In the genomic region with DNA sequence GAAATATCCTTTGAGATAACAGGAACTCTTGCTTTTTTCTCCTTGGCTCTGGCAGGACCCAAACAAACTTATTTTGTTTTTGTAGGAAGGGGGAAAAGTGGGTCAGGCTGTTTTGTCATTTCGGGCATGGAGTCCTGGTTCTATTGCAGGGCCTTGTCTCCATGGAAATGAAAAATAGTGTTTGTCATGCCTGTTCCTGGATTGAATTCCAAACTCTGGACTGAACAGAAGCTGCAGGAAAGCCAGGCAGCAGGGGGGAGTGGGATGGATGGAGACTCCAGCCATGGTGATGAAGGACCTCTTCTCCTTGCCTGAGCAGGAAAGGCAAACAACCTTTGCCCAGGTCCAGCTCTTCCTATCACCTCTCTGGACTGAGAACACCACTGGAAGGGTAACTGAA, we compare ENCODE assay signal across 19 cellular contexts.
DNase-seq lines count a peak whose midpoint lies in the region; ATAC-seq and TF ChIP-seq lines count a peak whose summit lies in the region.
"Had no signal": no experiment of that assay in that cellular context is flagged by ENCODE, and none has a peak within 500 bp of the region (broad histone marks: within the 10 kb centered on the region; RNA-seq: fewer than 3 reads in every experiment).

No MANE protein-coding gene starts in this region.

- no peak overlapping the region for H3K4me3 ChIP-seq in AG10803 (ENCODE audit: low read length)
- H3K4me3 ChIP-seq: GM23338 had no signal

- H3K4me1 Mint-ChIP-seq in activated CD4-positive, alpha-beta memory T cell treated with anti-CD3 and anti-CD28 coated beads for 36 hours (ENCODE audit: low read depth): no peaks in the 10 kb centered on the region
- H3K4me1 Mint-ChIP-seq: B cell had no signal

- CTCF ChIA-PET in activated CD4-positive, alpha-beta memory T cell treated with anti-CD3 and anti-CD28 coated beads for 36 hours (lab: Charles Lee): interaction anchor here (1.2 to 2.5 kb wide), 2 partner anchors 9 to 13 kb away, joined by 4 to 10 read pairs; no protein-coding TSS in a partner anchor

- no peak for ATAC-seq in GM21423 (IDR thresholded peaks at IDR 0.05; ENCODE audit: unreplicated experiment)
- ATAC-seq: GM23338, SK-N-SH treated with all-trans-retinoic acid at 6 μM for 48 hours had no signal

- no peaks in the 10 kb centered on the region for H3K27me3 Mint-ChIP-seq in activated CD4-positive, alpha-beta memory T cell treated with anti-CD3 and anti-CD28 coated beads for 36 hours
- H3K27me3 Mint-ChIP-seq: B cell had no signal

- in situ Hi-C loops in G401 (cut with HindIII; ENCODE audit: low sequenced_read_pairs): no loop called here

- intact Hi-C loops in activated CD4-positive, alpha-beta memory T cell treated with anti-CD3 and anti-CD28 coated beads for 36 hours (cut with micrococcal nuclease): no loop called here

- no peak overlapping the region for H3K4me3 Mint-ChIP-seq in activated CD4-positive, alpha-beta memory T cell treated with anti-CD3 and anti-CD28 coated beads for 36 hours
- H3K4me3 Mint-ChIP-seq: B cell, GM23338 had no signal

- H3K27ac Mint-ChIP-seq in activated CD4-positive, alpha-beta memory T cell treated with anti-CD3 and anti-CD28 coated beads for 36 hours: no peak overlapping the region
- H3K27ac Mint-ChIP-seq: B cell, GM23338 had no signal

- DNase-seq in AG10803 (ENCODE audit: low read depth): peak; percentile 28
- peak; percentile 76 for DNase-seq in G401 (ENCODE audit: low spot score)
- DNase-seq in cerebellar cortex (ENCODE audit: low spot score): peak; percentile 68
- DNase-seq in middle frontal gyrus (ENCODE audit: extremely low spot score, low spot score): peak; percentile 22
- DNase-seq in kidney glomerular epithelial cell (lab: John Stamatoyannopoulos, UW): no peak
- DNase-seq in activated CD4-positive, alpha-beta memory T cell treated with anti-CD3 and anti-CD28 coated beads for 36 hours: no peak
- no peak for DNase-seq in stimulated activated naive CD4-positive, alpha-beta T cell (lab: John Stamatoyannopoulos, UW)
- DNase-seq: GF-D8, HCEC 1CT, NCI-H1105 treated with DMSO at 0.1 percent for 48 hours, NCI-H1694, NCI-H2107, NCI-H510A, NCI-H774, SIG-M5 had no signal

- H3K36me3 Mint-ChIP-seq in activated CD4-positive, alpha-beta memory T cell treated with anti-CD3 and anti-CD28 coated beads for 36 hours: no peaks in the 10 kb centered on the region

- no peaks in the 10 kb centered on the region for H3K9me3 Mint-ChIP-seq in activated CD4-positive, alpha-beta memory T cell treated with anti-CD3 and anti-CD28 coated beads for 36 hours
- H3K9me3 Mint-ChIP-seq: GM23338 had no signal

- POLR2A ChIA-PET in activated CD4-positive, alpha-beta memory T cell treated with anti-CD3 and anti-CD28 coated beads for 36 hours (lab: Charles Lee): no interaction called here

- TF ChIP-seq CTCF in AG10803 (conservative IDR thresholded peaks at IDR 0.05; ENCODE audit: low read length): no peak

Comparison
In these comparisons a context has a peak if more than half of its experiments do, and no peak if none do; other contexts are left out.
1. DNase-seq: peak in AG10803 (single experiment), G401 (single experiment), cerebellar cortex (single experiment) and middle frontal gyrus (single experiment); none in kidney glomerular epithelial cell (single experiment), activated CD4-positive, alpha-beta memory T cell treated with anti-CD3 and anti-CD28 coated beads for 36 hours (single experiment) and stimulated activated naive CD4-positive, alpha-beta T cell (0 of 6).